Comparison of ENCODE assay signal across 8 cellular contexts in the genomic region with DNA sequence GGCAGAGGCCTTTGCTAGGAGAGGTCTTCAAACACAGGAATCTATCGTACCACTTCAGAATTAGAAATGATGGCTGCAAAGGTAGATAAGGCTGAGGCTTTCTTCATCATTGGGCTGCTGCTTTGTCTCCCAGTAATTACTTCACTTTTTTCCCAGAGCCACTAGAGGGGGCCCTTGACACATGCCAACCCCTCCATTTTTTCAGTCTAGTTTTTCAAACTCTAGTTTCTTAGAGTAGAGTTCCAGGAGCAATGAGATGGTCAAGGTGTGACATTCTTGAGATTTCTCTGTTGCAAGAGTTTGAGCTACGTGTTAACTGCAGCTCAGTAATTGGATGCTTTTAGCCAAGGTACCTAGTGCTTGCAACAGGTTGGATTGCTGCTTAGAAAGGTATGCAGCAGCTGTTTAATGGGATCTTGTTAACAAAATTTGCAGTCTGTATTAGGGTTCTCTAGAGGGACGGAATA. TPM values are rescaled to one million over a fixed set of nuclear protein-coding genes. Genes with fewer than 3 reads are reported as not detected.
DNase-seq lines count a peak whose midpoint lies in the region; ATAC-seq and TF ChIP-seq lines count a peak whose summit lies in the region.

No MANE protein-coding gene starts in this region.

- H3K4me1 ChIP-seq in OCI-LY1 (ENCODE audit: insufficient read depth, low read length, severe bottlenecking) (peaks cover 77% of the 10 kb centered on the region), neural progenitor cell (peaks cover 11% of the 10 kb centered on the region)

- H3K79me2 ChIP-seq in OCI-LY1 (ENCODE audit: insufficient read depth, low read length) (peaks cover 44% of the 10 kb centered on the region), neural progenitor cell (ENCODE audit: low read depth) (no peaks in the 10 kb centered on the region)

- TF ChIP-seq CTCF in OCI-LY1 (IDR thresholded peaks at IDR 0.05; ENCODE audit: low read length) (peak; percentile 89), fibroblast of villous mesenchyme (IDR thresholded peaks at IDR 0.05; ENCODE audit: insufficient read depth, low read depth, low read length) (peak; percentile 86), neural progenitor cell (IDR thresholded peaks at IDR 0.05) (peak; percentile 94)

- H3K4me2 ChIP-seq in OCI-LY1 (ENCODE audit: low read length) (peak overlapping the region; percentile 84), neural progenitor cell (no peak overlapping the region)

- H3K9me2 ChIP-seq in OCI-LY1 (ENCODE audit: low read depth, low read length): no peaks in the 10 kb centered on the region

- H3K4me1 Mint-ChIP-seq in neural progenitor cell: peaks cover 13% of the 10 kb centered on the region

- peak overlapping the region; percentile 74 for H3K9ac ChIP-seq in OCI-LY1 (ENCODE audit: low read length)
- no peak overlapping the region for H3K9ac ChIP-seq in neural progenitor cell

- peak overlapping the region; percentile 71 for H3K4me3 ChIP-seq in OCI-LY1 (ENCODE audit: low read depth, low read length, poor library complexity, severe bottlenecking)
- H3K4me3 ChIP-seq in fibroblast of villous mesenchyme (ENCODE audit: low read depth, low read length): no peak overlapping the region
- no peak overlapping the region for H3K4me3 ChIP-seq in neural progenitor cell

- ATAC-seq in HG02981 (IDR thresholded peaks at IDR 0.05; ENCODE audit: unreplicated experiment): no peak
- ATAC-seq in HG03457 (IDR thresholded peaks at IDR 0.05; ENCODE audit: unreplicated experiment): no peak

- H3K9me3 ChIP-seq in OCI-LY1 (ENCODE audit: low read length) (no peaks in the 10 kb centered on the region), neural progenitor cell (ENCODE audit: low read depth) (no peaks in the 10 kb centered on the region)

- H3F3A ChIP-seq in OCI-LY1 (ENCODE audit: insufficient read depth, low read length): peaks cover 9% of the 10 kb centered on the region; the same call in 1 of the 2 replicates
- H3F3A ChIP-seq in neural progenitor cell (ENCODE audit: low read depth): peaks cover 15% of the 10 kb centered on the region

- no peaks in the 10 kb centered on the region for H3K27me3 ChIP-seq in OCI-LY1 (ENCODE audit: insufficient read depth, low read length)
- H3K27me3 ChIP-seq in neural progenitor cell: no peaks in the 10 kb centered on the region

- H3K36me3 Mint-ChIP-seq in neural progenitor cell: no peaks in the 10 kb centered on the region

- H3K36me3 ChIP-seq in OCI-LY1 (ENCODE audit: insufficient read depth, low read length) (peaks cover 62% of the 10 kb centered on the region), neural progenitor cell (peaks cover 7% of the 10 kb centered on the region)

- H2AFZ ChIP-seq in OCI-LY1 (ENCODE audit: low read length) (no peak overlapping the region), neural progenitor cell (replicated peaks) (no peak overlapping the region)

- peak overlapping the region; percentile 95 for H3K27ac ChIP-seq in OCI-LY1 (ENCODE audit: low read depth, low read length, poor library complexity, severe bottlenecking)
- no peak overlapping the region for H3K27ac ChIP-seq in neural progenitor cell

- in situ Hi-C loops in G401 (cut with HindIII; ENCODE audit: low sequenced_read_pairs): no loop called here

- DNase-seq in G401 (ENCODE audit: low spot score) (peak; percentile 75), HT-29 (ENCODE audit: low spot score) (peak; percentile 74), activated T-helper 1 cell treated with Interleukin-2 at 50 U/mL for 16 hours (ENCODE audit: low read depth) (peak; percentile 22), fibroblast of villous mesenchyme (ENCODE audit: low read depth) (peak; percentile 59), neural progenitor cell (ENCODE audit: low spot score) (peak; percentile 70)

- H4K20me1 ChIP-seq in OCI-LY1 (ENCODE audit: insufficient read depth, low read length): no peaks in the 10 kb centered on the region
- no peaks in the 10 kb centered on the region for H4K20me1 ChIP-seq in neural progenitor cell (ENCODE audit: low read depth)

- H3K4me3 Mint-ChIP-seq in neural progenitor cell: no peak overlapping the region

- no peak overlapping the region for H3K27ac Mint-ChIP-seq in neural progenitor cell

- H3K27me3 Mint-ChIP-seq in neural progenitor cell (ENCODE audit: insufficient read depth, low read depth): peaks cover 7% of the 10 kb centered on the region

- H3K9me3 Mint-ChIP-seq in neural progenitor cell: no peaks in the 10 kb centered on the region

RNA-seq across cellular contexts. Expression of gene RBM20, which starts 33.8 kb away (rescaled TPM):
- 2.4 and 2.7 TPM in 2 replicates for total RNA-seq in G401 (2014; rRNA removed; shearing (Covaris generic))
- 0.13 TPM in 1 of 2 replicates, not detected in the other for total RNA-seq in HT-29 (2014; rRNA removed; shearing (Covaris generic))
- total RNA-seq in fibroblast of villous mesenchyme (under 0.01 and 0.32 TPM in 2 replicates), neural progenitor cell (ENCODE audit: low replicate concordance) (0.28 and 0.32 TPM in 2 replicates)

RNA-seq across cellular contexts. Expression of gene SMC3, which starts 42.8 kb away (rescaled TPM):
- 38.5 and 57.7 TPM in 2 replicates for total RNA-seq in G401 (2014; rRNA removed; shearing (Covaris generic))
- 13.0 and 13.8 TPM in 2 replicates for total RNA-seq in HT-29 (2014; rRNA removed; shearing (Covaris generic))
- 19.3 and 23.3 TPM in 2 replicates for total RNA-seq in fibroblast of villous mesenchyme
- total RNA-seq in neural progenitor cell (ENCODE audit: low replicate concordance): 72.0 and 109 TPM in 2 replicates

Comparison
In these comparisons a context has a peak if more than half of its experiments do, and no peak if none do; other contexts are left out.
1. DNase-seq: peak in every context shown above with its lines; median percentile 75 in G401; 74 in HT-29; 70 in neural progenitor cell; 59 in fibroblast of villous mesenchyme; 22 in activated T-helper 1 cell treated with Interleukin-2 at 50 U/mL for 16 hours.